10 cellular contexts compared by ENCODE assay signal in the genomic region with DNA sequence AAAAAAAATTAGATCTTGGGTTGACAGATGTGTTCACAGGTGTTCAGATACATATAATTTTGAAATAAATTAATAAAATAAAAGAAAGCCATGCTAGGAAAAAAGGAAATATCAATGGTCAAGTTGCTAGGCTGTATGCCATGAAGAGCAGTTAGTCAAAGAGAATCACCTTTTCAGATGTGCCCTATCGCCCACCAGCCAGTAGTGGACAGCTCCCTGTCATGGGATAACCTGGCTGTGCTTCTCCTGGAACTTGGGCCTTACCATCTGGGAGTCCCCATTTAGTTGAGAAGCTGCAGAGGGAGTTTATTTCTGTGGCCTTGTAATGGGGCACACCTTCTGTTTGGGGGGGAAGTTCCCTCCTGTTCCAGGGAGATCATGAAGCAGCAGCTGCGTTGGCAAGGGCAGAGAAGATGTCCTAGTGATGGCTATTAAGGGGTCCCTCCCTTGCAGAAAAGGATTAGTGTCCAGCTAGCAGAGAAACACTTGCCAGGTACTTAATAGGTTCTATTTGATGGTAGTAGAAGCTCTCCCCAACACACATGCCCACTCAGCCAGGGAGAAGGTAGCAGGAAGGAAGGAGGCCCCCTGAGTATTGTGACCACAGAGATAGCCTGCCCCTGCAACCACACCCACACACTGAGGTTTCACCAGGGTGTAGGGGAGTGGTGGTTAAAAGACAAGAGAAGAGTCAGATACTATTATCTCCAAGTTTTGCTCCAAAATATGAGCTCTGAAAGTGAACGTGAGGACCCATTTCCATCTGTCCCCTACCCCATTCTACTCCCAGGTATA.
A peak's percentile ranks its signal among the peaks of the same experiment; 100 is the strongest.
DNase-seq lines count a peak whose midpoint lies in the region; ATAC-seq and TF ChIP-seq lines count a peak whose summit lies in the region.
"Had no signal": no experiment of that assay in that cellular context is flagged by ENCODE, and none has a peak within 500 bp of the region (broad histone marks: within the 10 kb centered on the region; RNA-seq: fewer than 3 reads in every experiment).

No MANE protein-coding gene starts in this region.

- no peaks in the 10 kb centered on the region for H3K36me3 ChIP-seq in mucosa of descending colon (ENCODE audit: low read depth)

- peak; percentile 27 for DNase-seq in KG1 (lab: John Stamatoyannopoulos, UW)
- no peak for DNase-seq in mucosa of descending colon
- DNase-seq in amniotic stem cell (lab: John Stamatoyannopoulos, UW): no peak
- no peak for DNase-seq in SK-N-DZ (ENCODE audit: low spot score)
- no peak for DNase-seq in GM03348 (ENCODE audit: low spot score)
- DNase-seq in HK-2 (ENCODE audit: unreplicated experiment): no peak
- DNase-seq: endodermal cell had no signal

- ATAC-seq in GM18870 (IDR thresholded peaks at IDR 0.05; ENCODE audit: unreplicated experiment) (peak; percentile 58), HG02571 (IDR thresholded peaks at IDR 0.05; ENCODE audit: unreplicated experiment) (peak; percentile 70), mucosa of descending colon (peak; percentile 72)
- ATAC-seq: HCT116 had no signal

- H3K4me1 ChIP-seq in mucosa of descending colon (ENCODE audit: low read depth): no peaks in the 10 kb centered on the region

- TF ChIP-seq CTCF in mucosa of descending colon (IDR thresholded peaks at IDR 0.05): no peak

- no peak overlapping the region for H3K4me3 ChIP-seq in mucosa of descending colon

- no peaks in the 10 kb centered on the region for H3K9me3 ChIP-seq in mucosa of descending colon

- intact Hi-C loops in mucosa of descending colon (cut with DNase I, micrococcal nuclease): no loop called here
